Comparison of ENCODE assay signal across 18 cellular contexts in the genomic region with DNA sequence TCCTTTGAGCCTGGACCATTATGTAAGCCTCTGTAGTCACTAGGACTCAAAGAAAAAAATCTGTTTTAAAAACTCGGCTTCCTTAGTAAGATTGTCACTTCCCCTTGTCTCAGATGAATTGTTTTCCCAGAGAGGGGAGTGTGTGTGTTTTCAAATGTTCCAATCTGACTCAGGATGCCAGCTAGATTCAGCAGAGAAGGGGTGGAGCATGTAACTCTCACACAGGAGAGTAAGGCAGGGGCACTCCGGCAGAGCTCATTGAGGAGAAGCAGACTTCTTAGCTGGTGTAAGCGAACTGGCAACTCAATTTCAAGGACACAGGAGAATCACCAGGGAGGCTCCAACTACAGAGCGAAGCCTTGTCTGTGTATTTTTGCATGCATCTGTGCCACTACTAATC.
DNase-seq lines count a peak whose midpoint lies in the region; ATAC-seq and TF ChIP-seq lines count a peak whose summit lies in the region.
"Had no signal": no experiment of that assay in that cellular context is flagged by ENCODE, and none has a peak within 500 bp of the region (broad histone marks: within the 10 kb centered on the region; RNA-seq: fewer than 3 reads in every experiment).

No MANE protein-coding gene starts in this region.

- H3K27ac ChIP-seq in right cardiac atrium (ENCODE audit: low read length) (no peak overlapping the region), left ventricle myocardium inferior (replicated peaks) (no peak overlapping the region), WERI-Rb-1 (peak overlapping the region; percentile 32; the same call in 1 of the 2 replicates), endodermal cell (ENCODE audit: low read depth, low read length) (no peak overlapping the region)
- H3K27ac ChIP-seq in CD4-positive, alpha-beta T cell (ENCODE audit: low read depth, low read length): no peak overlapping the region
- H3K27ac ChIP-seq: transverse colon had no signal

- no peak for DNase-seq in right cardiac atrium
- DNase-seq in left ventricle myocardium inferior: no peak
- peak; percentile 15 for DNase-seq in WERI-Rb-1
- DNase-seq in kidney tubule cell (ENCODE audit: low spot score): peak; percentile 53
- no peak for DNase-seq in CD4-positive, alpha-beta T cell
- no peak for DNase-seq in endodermal cell
- DNase-seq in COR-L47 (lab: John Stamatoyannopoulos, UW): no peak
- DNase-seq: activated naive CD4-positive, alpha-beta T cell treated with anti-CD3 and anti-CD28 coated beads, Interleukin-2, amount 50 U/mL, for 16 hours; glutamatergic neuron; islet precursor cell; NCI-H146; NCI-H510A treated with DMSO at 0.1 percent for 48 hours; T-cell; transverse colon had no signal

- H3K9me3 ChIP-seq in right cardiac atrium (ENCODE audit: control insufficient read depth, low read length) (no peaks in the 10 kb centered on the region), left ventricle myocardium inferior (replicated peaks) (no peaks in the 10 kb centered on the region), WERI-Rb-1 (ENCODE audit: severe bottlenecking) (peaks cover 3% of the 10 kb centered on the region), endodermal cell (ENCODE audit: control insufficient read depth, low read length) (no peaks in the 10 kb centered on the region)
- no peaks in the 10 kb centered on the region for H3K9me3 ChIP-seq in CD4-positive, alpha-beta T cell (ENCODE audit: control insufficient read depth, low read length)
- H3K9me3 ChIP-seq: A549, transverse colon had no signal

- no peak overlapping the region for H3K4me3 Mint-ChIP-seq in CD4-positive, alpha-beta T cell
- H3K4me3 Mint-ChIP-seq in endodermal cell: no peak overlapping the region
- H3K4me3 Mint-ChIP-seq: T-cell had no signal

- peaks cover 6% of the 10 kb centered on the region for H3K4me1 ChIP-seq in right cardiac atrium (ENCODE audit: control insufficient read depth, insufficient read depth, low read length)
- peaks cover 22% of the 10 kb centered on the region for H3K4me1 ChIP-seq in left ventricle myocardium inferior
- no peaks in the 10 kb centered on the region for H3K4me1 ChIP-seq in endodermal cell (ENCODE audit: control insufficient read depth, insufficient read depth, low read length)

- H3K36me3 ChIP-seq in left ventricle myocardium inferior (no peaks in the 10 kb centered on the region), WERI-Rb-1 (no peaks in the 10 kb centered on the region), endodermal cell (ENCODE audit: control insufficient read depth, insufficient read depth, low read length) (no peaks in the 10 kb centered on the region)
- H3K36me3 ChIP-seq: transverse colon had no signal

- 45% methylated on average over 4 of the region's 4 CpGs for WGBS in right cardiac atrium
- WGBS in endodermal cell (ENCODE audit: insufficient coverage in 1 of 2, insufficient read length in 1 of 2), 2 experiments: 90 to 100% methylated on average over 2 to 4 of the region's 4 CpGs

- H3K4me1 Mint-ChIP-seq in CD4-positive, alpha-beta T cell (ENCODE audit: low read depth): no peaks in the 10 kb centered on the region
- no peaks in the 10 kb centered on the region for H3K4me1 Mint-ChIP-seq in endodermal cell
- H3K4me1 Mint-ChIP-seq: T-cell had no signal

- POLR2A ChIA-PET in CD4-positive, alpha-beta T cell (lab: Charles Lee): no interaction called here

- intact Hi-C loops in right cardiac atrium (cut with DNase I): loop anchor here (5.0 to 10.0 kb wide), 5 partner anchors 625 to 820 kb away; a partner anchor contains a TSS
- intact Hi-C loops in left ventricle myocardium inferior (cut with micrococcal nuclease): loop anchor here (5.0 kb wide), 1 partner anchor 625 kb away; a partner anchor contains a TSS
- intact Hi-C loops in CD4-positive, alpha-beta T cell (cut with DNase I, micrococcal nuclease): loop anchor here (5.0 to 10.0 kb wide), 2 partner anchors 627 to 820 kb away; a partner anchor contains a TSS

- no peak overlapping the region for H3K27ac Mint-ChIP-seq in CD4-positive, alpha-beta T cell
- H3K27ac Mint-ChIP-seq in endodermal cell: no peak overlapping the region
- H3K27ac Mint-ChIP-seq: T-cell had no signal

- no peaks in the 10 kb centered on the region for H3K9me3 Mint-ChIP-seq in CD4-positive, alpha-beta T cell
- no peaks in the 10 kb centered on the region for H3K9me3 Mint-ChIP-seq in endodermal cell
- H3K9me3 Mint-ChIP-seq: T-cell had no signal

- ATAC-seq in right cardiac atrium (peak; percentile 49 to 85), GM21367 (IDR thresholded peaks at IDR 0.05; ENCODE audit: unreplicated experiment) (no peak)
- no peak for ATAC-seq in CD4-positive, alpha-beta T cell (ENCODE audit: poor library complexity)
- ATAC-seq: A549, K562, Panc1, T-cell had no signal

- no peak for TF ChIP-seq CTCF in left ventricle myocardium inferior (IDR thresholded peaks at IDR 0.05; ENCODE audit: borderline replicate concordance)
- TF ChIP-seq CTCF in WERI-Rb-1 (IDR thresholded peaks at IDR 0.05; ENCODE audit: low read depth, low read length): no peak
- TF ChIP-seq CTCF in CD4-positive, alpha-beta T cell (IDR thresholded peaks at IDR 0.05): no peak
- no peak for TF ChIP-seq CTCF in endodermal cell (conservative IDR thresholded peaks at IDR 0.05)

- no peak overlapping the region for H3K4me3 ChIP-seq in right cardiac atrium (ENCODE audit: low read length)
- no peak overlapping the region for H3K4me3 ChIP-seq in left ventricle myocardium inferior
- H3K4me3 ChIP-seq in WERI-Rb-1 (ENCODE audit: low read depth, low read length): no peak overlapping the region
- H3K4me3 ChIP-seq in endodermal cell (ENCODE audit: low read length): no peak overlapping the region
- H3K4me3 ChIP-seq: A549, K562, transverse colon had no signal

- peaks cover 32% of the 10 kb centered on the region for H3K27me3 Mint-ChIP-seq in CD4-positive, alpha-beta T cell
- H3K27me3 Mint-ChIP-seq in endodermal cell (ENCODE audit: insufficient read depth): peaks cover 2% of the 10 kb centered on the region

- no peaks in the 10 kb centered on the region for H3K36me3 Mint-ChIP-seq in CD4-positive, alpha-beta T cell (ENCODE audit: low read depth)
- no peaks in the 10 kb centered on the region for H3K36me3 Mint-ChIP-seq in endodermal cell (ENCODE audit: low read depth)
- H3K36me3 Mint-ChIP-seq: T-cell had no signal

- H3K27me3 ChIP-seq in right cardiac atrium (ENCODE audit: control insufficient read depth, insufficient read depth): no peaks in the 10 kb centered on the region
- no peaks in the 10 kb centered on the region for H3K27me3 ChIP-seq in left ventricle myocardium inferior (ENCODE audit: low read depth)
- no peaks in the 10 kb centered on the region for H3K27me3 ChIP-seq in WERI-Rb-1 (ENCODE audit: insufficient read depth, low read depth, severe bottlenecking)
- H3K27me3 ChIP-seq in CD4-positive, alpha-beta T cell (ENCODE audit: control insufficient read depth, insufficient read depth, low read length): no peaks in the 10 kb centered on the region
- H3K27me3 ChIP-seq in endodermal cell (ENCODE audit: control insufficient read depth, insufficient read depth, low read length, poor library complexity, severe bottlenecking): no peaks in the 10 kb centered on the region
- H3K27me3 ChIP-seq: transverse colon had no signal

- CTCF ChIA-PET in CD4-positive, alpha-beta T cell (lab: Charles Lee): interaction anchor here (0.9 kb wide), 1 partner anchor 9 kb away, joined by 3 read pairs; no protein-coding TSS in a partner anchor

- no peak overlapping the region for H3K9ac ChIP-seq in endodermal cell (ENCODE audit: extremely low read depth, low read length, poor library complexity, severe bottlenecking)

Comparison
In these comparisons a context has a peak if more than half of its experiments do, and no peak if none do; other contexts are left out.
1. ATAC-seq: peak in right cardiac atrium (2 of 2); none in CD4-positive, alpha-beta T cell (single experiment) and GM21367 (single experiment).
2. DNase-seq: peak in WERI-Rb-1 (single experiment) and kidney tubule cell (single experiment); none in right cardiac atrium (0 of 3), left ventricle myocardium inferior (single experiment), CD4-positive, alpha-beta T cell (0 of 10), endodermal cell (single experiment) and COR-L47 (single experiment).